ENCODE assay signal across 21 cellular contexts in genomic region chr13:109976206-109976997, GRCh38.
DNase-seq lines count a peak whose midpoint lies in the region; ATAC-seq, FAIRE-seq and TF ChIP-seq lines count a peak whose summit lies in the region.
"Had no signal": no experiment of that assay in that cellular context is flagged by ENCODE, and none has a peak within 500 bp of the region (broad histone marks: within the 10 kb centered on the region; RNA-seq: fewer than 3 reads in every experiment).

No MANE protein-coding gene starts in this region.

- intact Hi-C loops in heart left ventricle (cut with DNase I): no loop called here
- intact Hi-C loops in sciatic nerve (cut with DNase I): no loop called here
- intact Hi-C loops in stomach (cut with DNase I; ENCODE audit: low total_unique reads): no loop called here

- H3K27me3 ChIP-seq in Karpas-422 (ENCODE audit: low read length) (no peaks in the 10 kb centered on the region), heart left ventricle (no peaks in the 10 kb centered on the region), keratinocyte (ENCODE audit: control insufficient read depth, extremely low read depth, insufficient read depth, low read length) (no peaks in the 10 kb centered on the region), stomach (peaks cover 0 to 3% (median 0%) of the 10 kb centered on the region in 3 donors)

- H3K36me3 ChIP-seq in Karpas-422 (ENCODE audit: insufficient read depth, low read length) (no peaks in the 10 kb centered on the region), heart left ventricle (no peaks in the 10 kb centered on the region), keratinocyte (ENCODE audit: control insufficient read depth in 2 of 2, extremely low read depth in 1 of 2, insufficient read depth in 2 of 2, low read length in 2 of 2) (no peaks in the 10 kb centered on the region), stomach (no peaks in the 10 kb centered on the region)
- H3K36me3 ChIP-seq: BE2C had no signal

- H2AFZ ChIP-seq in Karpas-422 (ENCODE audit: low read length) (no peak overlapping the region), keratinocyte (ENCODE audit: control insufficient read depth, low read length) (no peak overlapping the region)
- H2AFZ ChIP-seq: PC-9 had no signal

- H3K9ac ChIP-seq in Karpas-422 (ENCODE audit: low read length) (no peak overlapping the region), keratinocyte (ENCODE audit: control insufficient read depth, extremely low read depth, insufficient read depth, low read length) (no peak overlapping the region)

- WGBS in heart left ventricle, 4 donors: 43 to 52% (median 48%) methylated on average over 8 to 9 of the region's 9 CpGs
- WGBS in stomach, 5 donors: 55 to 72% (median 66%) methylated on average over 9 of the region's 9 CpGs

- H3K4me1 ChIP-seq in Karpas-422 (ENCODE audit: low read length) (no peaks in the 10 kb centered on the region), heart left ventricle (peaks cover 0 to 11% (median 0%) of the 10 kb centered on the region in 12 donors), keratinocyte (ENCODE audit: control insufficient read depth, extremely low read depth, insufficient read depth, low read length) (peaks cover 12% of the 10 kb centered on the region), stomach (no peaks in the 10 kb centered on the region)
- H3K4me1 ChIP-seq: BE2C had no signal

- no peaks in the 10 kb centered on the region for H3K9me1 ChIP-seq in keratinocyte (ENCODE audit: control insufficient read depth, extremely low read depth, insufficient read depth, low read length)

- H3K4me2 ChIP-seq in Karpas-422 (ENCODE audit: low read depth, low read length, poor library complexity, severe bottlenecking) (no peak overlapping the region), keratinocyte (ENCODE audit: control insufficient read depth, extremely low read depth, insufficient read depth, low read depth, low read length) (no peak overlapping the region)
- H3K4me2 ChIP-seq: PC-9 had no signal

- H4K20me1 ChIP-seq in Karpas-422 (ENCODE audit: insufficient read depth, low read depth, low read length): no peaks in the 10 kb centered on the region
- no peaks in the 10 kb centered on the region for H4K20me1 ChIP-seq in keratinocyte (ENCODE audit: control insufficient read depth, extremely low read depth, insufficient read depth, low read length)

- TF ChIP-seq CTCF in heart left ventricle (IDR thresholded peaks at IDR 0.05) (no peak), keratinocyte (optimal IDR thresholded peaks at IDR 0.05 in 1 of 3, IDR thresholded peaks at IDR 0.05 in 1 of 3, conservative IDR thresholded peaks at IDR 0.05 in 1 of 3; ENCODE audit: extremely low read depth in 1 of 3, insufficient read depth in 2 of 3, low read length in 3 of 3) (no peak), stomach (IDR thresholded peaks at IDR 0.05) (no peak)

- H3K9me2 ChIP-seq in Karpas-422 (replicated peaks; ENCODE audit: insufficient read depth, low read length): no peaks in the 10 kb centered on the region

- H3K9me3 ChIP-seq in Karpas-422 (ENCODE audit: low read length): no peaks in the 10 kb centered on the region
- H3K9me3 ChIP-seq in heart left ventricle: no peaks in the 10 kb centered on the region
- H3K9me3 ChIP-seq in keratinocyte (ENCODE audit: control insufficient read depth, low read depth, low read length): no peaks in the 10 kb centered on the region
- no peaks in the 10 kb centered on the region for H3K9me3 ChIP-seq in stomach
- H3K9me3 ChIP-seq: BE2C had no signal

- H3K4me3 ChIP-seq in Karpas-422 (ENCODE audit: low read length) (no peak overlapping the region), heart left ventricle (no peak overlapping the region), keratinocyte (ENCODE audit: control insufficient read depth in 2 of 3, extremely low read depth in 1 of 3, insufficient read depth in 2 of 3, low read depth in 1 of 3, low read length in 3 of 3) (no peak overlapping the region), stomach (no peak overlapping the region)
- H3K4me3 ChIP-seq: K562, PC-9 had no signal

- no peaks in the 10 kb centered on the region for H3K79me2 ChIP-seq in Karpas-422 (ENCODE audit: low read length)
- H3K79me2 ChIP-seq in keratinocyte (ENCODE audit: control insufficient read depth, insufficient read depth, low read length): no peaks in the 10 kb centered on the region

- TF ChIP-seq POLR2A in heart left ventricle (IDR thresholded peaks at IDR 0.05) (no peak), stomach (IDR thresholded peaks at IDR 0.05) (no peak)

- peak in 3 of 4 donors; percentile 44 to 77 (median 72) for ATAC-seq in heart left ventricle
- ATAC-seq in sciatic nerve: no peak
- ATAC-seq in HG03520 (IDR thresholded peaks at IDR 0.05; ENCODE audit: unreplicated experiment): no peak
- ATAC-seq: HCT116, HepG2, K562 had no signal

- peak; percentile 12 for DNase-seq in Karpas-422
- DNase-seq in heart left ventricle: no peak
- DNase-seq in keratinocyte (ENCODE audit: low read depth, low spot score): no peak
- no peak for DNase-seq in sciatic nerve (ENCODE audit: low spot score)
- no peak for DNase-seq in NCI-H1105 treated with DMSO at 0.1 percent for 48 hours (lab: John Stamatoyannopoulos, UW)
- no peak for DNase-seq in stomach
- DNase-seq: BE2C; CD4-positive, CD25-positive, alpha-beta regulatory T cell; DMS153; MV-4-11; NCI-H2029; NCI-H446 treated with DMSO at 0.1 percent for 48 hours; NCI-H526; NCI-H82; NK-92 treated with Interleukin-12 subunit alpha and Interleukin-12 subunit beta, amount 100 ng/mL, for 24 hours; PC-9 had no signal

- dilution Hi-C loops in keratinocyte (cut with MboI; ENCODE audit: extremely low pct_ligation_motif_present, low sequenced_read_pairs): no loop called here

- H3K27ac ChIP-seq in Karpas-422 (ENCODE audit: low read length): no peak overlapping the region
- no peak overlapping the region for H3K27ac ChIP-seq in heart left ventricle
- H3K27ac ChIP-seq in keratinocyte (ENCODE audit: control insufficient read depth, insufficient read depth, low read length): no peak overlapping the region
- no peak overlapping the region for H3K27ac ChIP-seq in stomach
- H3K27ac ChIP-seq: PC-9 had no signal

- no peak for TF ChIP-seq EP300 in stomach (IDR thresholded peaks at IDR 0.05)

- peak; percentile 5 for FAIRE-seq in keratinocyte (lab: Jason Lieb, UNC)
- FAIRE-seq: GM19239, HepG2, K562 had no signal

Comparison
In these comparisons a context has a peak if more than half of its experiments do, and no peak if none do; other contexts are left out.
1. ATAC-seq: peak in heart left ventricle (3 of 4); none in sciatic nerve (single experiment) and HG03520 (single experiment).